Comparison of ENCODE assay signal across 1 cellular context in genomic region chr11:63532799-63533475, GRCh38.
TF ChIP-seq lines count a peak whose summit lies in the region.

No MANE protein-coding gene starts in this region.

TF ChIP-seq in WTC11, 78 proteins besides CTCF, POLR2A, EP300 and RAD21:
- TF ChIP-seq SMAD4 (CRISPR knock-in tag; IDR thresholded peaks at IDR 0.05) (no peak), ZNF425 (CRISPR knock-in tag; conservative IDR thresholded peaks at IDR 0.05) (no peak), GRHL2 (CRISPR knock-in tag; IDR thresholded peaks at IDR 0.05; ENCODE audit: insufficient replicate concordance, severe bottlenecking) (no peak), TEAD4 (CRISPR knock-in tag; IDR thresholded peaks at IDR 0.05) (no peak), PRRX2 (CRISPR knock-in tag; IDR thresholded peaks at IDR 0.05) (no peak), E2F1 (CRISPR knock-in tag; IDR thresholded peaks at IDR 0.05) (no peak)
TF ChIP-seq in WTC11: peak in this region for 0.
